ENCODE assay signal across 13 cellular contexts in the genomic region with DNA sequence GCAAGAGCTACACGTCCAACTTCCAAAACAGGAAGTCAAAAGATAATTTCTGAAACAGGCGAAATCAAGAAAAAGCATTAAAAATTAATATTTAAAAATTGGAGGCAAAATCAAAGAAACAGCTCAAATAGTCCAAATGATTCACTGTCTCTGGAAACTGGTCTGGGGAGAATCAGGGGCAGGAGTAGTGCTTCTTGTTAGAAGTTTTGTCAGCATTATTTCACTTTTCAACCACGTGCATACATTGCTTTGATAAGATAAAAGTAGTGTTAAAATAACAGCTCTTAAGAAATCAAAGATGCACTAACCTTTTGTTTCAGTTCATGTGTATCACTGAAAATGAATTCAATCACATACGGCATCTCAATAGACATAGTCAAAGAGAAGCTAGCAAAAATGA.
"Had no signal": no experiment of that assay in that cellular context is flagged by ENCODE, and none has a peak within 500 bp of the region (broad histone marks: within the 10 kb centered on the region; RNA-seq: fewer than 3 reads in every experiment).

No MANE protein-coding gene starts in this region.

- H3K4me1 Mint-ChIP-seq: activated B cell treated with CpG ODN at 0.5 μM for 24 hours, neural progenitor cell had no signal

- H3K27ac Mint-ChIP-seq: activated B cell treated with CpG ODN at 0.5 μM for 24 hours; dendritic cell treated with granulocyte-macrophage colony-stimulating factor and Interleukin-4, amounts not matched to agents 40 ng/mL and 50 ng/mL, for 4 days; neural progenitor cell had no signal

- DNase-seq: activated B cell treated with CpG ODN at 0.5 μM for 24 hours; activated CD4-positive, alpha-beta T cell treated with anti-CD3 and anti-CD28 coated beads, Interleukin-2, amount 50 U/mL, for 1 hour; activated gamma-delta T cell treated with Interleukin-2 at 50 U/mL for 16 hours; activated T-cell treated with anti-CD3 and anti-CD28 coated beads, Interleukin-2, amount 50 U/mL, for 4 hours; heart right ventricle; pancreas; stimulated activated CD4-positive, alpha-beta T cell treated with anti-CD3 and anti-CD28 coated beads, Interleukin-2, amount 100 ng/mL, for 48 hours; stimulated activated naive CD8-positive, alpha-beta T cell treated with anti-CD3 and anti-CD28 coated beads, Interleukin-15, amount 100 ng/mL, for 72 hours; testis; upper lobe of right lung had no signal

- ATAC-seq: heart right ventricle, upper lobe of right lung had no signal

- H3K4me3 Mint-ChIP-seq: activated B cell treated with CpG ODN at 0.5 μM for 24 hours; activated T-cell treated with anti-CD3 and anti-CD28 coated beads, Interleukin-2, amount 50 U/mL, for 4 hours; central memory CD8-positive, alpha-beta T cell; dendritic cell treated with granulocyte-macrophage colony-stimulating factor and Interleukin-4, amounts not matched to agents 40 ng/mL and 50 ng/mL, for 4 days; neural progenitor cell; stimulated activated naive CD8-positive, alpha-beta T cell treated with anti-CD3 and anti-CD28 coated beads, Interleukin-15, amount 100 ng/mL, for 72 hours had no signal

- FAIRE-seq: pancreas had no signal

- H3K27me3 Mint-ChIP-seq: activated B cell treated with CpG ODN at 0.5 μM for 24 hours; central memory CD8-positive, alpha-beta T cell; dendritic cell treated with granulocyte-macrophage colony-stimulating factor and Interleukin-4, amounts not matched to agents 40 ng/mL and 50 ng/mL, for 4 days; stimulated activated naive CD8-positive, alpha-beta T cell treated with anti-CD3 and anti-CD28 coated beads, Interleukin-15, amount 100 ng/mL, for 72 hours had no signal

- H3K9me3 Mint-ChIP-seq: activated B cell treated with CpG ODN at 0.5 μM for 24 hours; activated T-cell treated with anti-CD3 and anti-CD28 coated beads, Interleukin-2, amount 50 U/mL, for 4 hours; central memory CD8-positive, alpha-beta T cell; dendritic cell treated with granulocyte-macrophage colony-stimulating factor and Interleukin-4, amounts not matched to agents 40 ng/mL and 50 ng/mL, for 4 days; neural progenitor cell; stimulated activated naive CD8-positive, alpha-beta T cell treated with anti-CD3 and anti-CD28 coated beads, Interleukin-15, amount 100 ng/mL, for 72 hours had no signal
